11 cellular contexts compared by ENCODE assay signal in genomic region chr21:45309541-45310381, GRCh38. TPM values are rescaled to one million over a fixed set of nuclear protein-coding genes. Genes with fewer than 3 reads are reported as not detected.
A peak's percentile ranks its signal among the peaks of the same experiment; 100 is the strongest.
DNase-seq lines count a peak whose midpoint lies in the region; ATAC-seq and TF ChIP-seq lines count a peak whose summit lies in the region.
"Had no signal": no experiment of that assay in that cellular context is flagged by ENCODE, and none has a peak within 500 bp of the region (broad histone marks: within the 10 kb centered on the region; RNA-seq: fewer than 3 reads in every experiment).

No MANE protein-coding gene starts in this region.

- intact Hi-C loops in heart right ventricle (cut with DNase I) (loop anchor here in 4 of 10 donors (5.0 to 10.0 kb wide), 4 partner anchors 38 to 128 kb away; no protein-coding TSS in a partner anchor), ovary (cut with DNase I) (loop anchor here in 2 of 4 donors (5.0 kb wide), 3 partner anchors 38 to 123 kb away; no protein-coding TSS in a partner anchor)
- intact Hi-C loops in activated T-helper 2 cell treated with anti-CD3 and anti-CD28 coated beads, Interferon-gamma antibody, Interleukin-2, Interleukin-4, amounts not matched to agents 10 μg/mL and 5 μg/mL and 100 μg/mL, durations not matched to agents 14 hours and 24 hours and 36 hours (cut with micrococcal nuclease), result loop anchor here (10.0 kb wide), 1 partner anchor 65 kb away; no protein-coding TSS in a partner anchor
- intact Hi-C loops in activated CD4-positive, alpha-beta T cell treated with anti-CD3 and anti-CD28 coated beads for 36 hours (cut with DNase I, micrococcal nuclease), result no loop called here

- H3K4me1 Mint-ChIP-seq in activated naive CD4-positive, alpha-beta T cell treated with anti-CD3 and anti-CD28 coated beads, Interleukin-2, amount 50 U/mL, for 24 hours, result peaks cover 38% of the 10 kb centered on the region
- peaks cover 2% of the 10 kb centered on the region for H3K4me1 Mint-ChIP-seq in activated T-helper 2 cell treated with anti-CD3 and anti-CD28 coated beads, Interferon-gamma antibody, Interleukin-2, Interleukin-4, amounts not matched to agents 10 μg/mL and 5 μg/mL and 100 μg/mL, durations not matched to agents 14 hours and 24 hours and 36 hours (ENCODE audit: low read depth)
- H3K4me1 Mint-ChIP-seq in activated CD4-positive, alpha-beta T cell treated with anti-CD3 and anti-CD28 coated beads for 36 hours, result peaks cover 12% of the 10 kb centered on the region

- CTCF ChIA-PET in activated CD4-positive, alpha-beta T cell treated with anti-CD3 and anti-CD28 coated beads for 36 hours (lab: Charles Lee), result interaction anchor here (0.6 to 1.5 kb wide), 12 partner anchors 10 to 173 kb away, joined by 3 to 6 read pairs (median 3); no protein-coding TSS in a partner anchor

- no peaks in the 10 kb centered on the region for H3K27me3 Mint-ChIP-seq in activated naive CD4-positive, alpha-beta T cell treated with anti-CD3 and anti-CD28 coated beads, Interleukin-2, amount 50 U/mL, for 24 hours
- peaks cover 10% of the 10 kb centered on the region for H3K27me3 Mint-ChIP-seq in activated T-helper 2 cell treated with anti-CD3 and anti-CD28 coated beads, Interferon-gamma antibody, Interleukin-2, Interleukin-4, amounts not matched to agents 10 μg/mL and 5 μg/mL and 100 μg/mL, durations not matched to agents 14 hours and 24 hours and 36 hours (ENCODE audit: low read depth)
- H3K27me3 Mint-ChIP-seq in activated CD4-positive, alpha-beta T cell treated with anti-CD3 and anti-CD28 coated beads for 36 hours, result peaks cover 2% of the 10 kb centered on the region
- H3K27me3 Mint-ChIP-seq: activated CD8-positive, alpha-beta T cell treated with anti-CD3 and anti-CD28 coated beads for 36 hours had no signal

- H3K27me3 ChIP-seq in heart right ventricle (no peaks in the 10 kb centered on the region), ovary (no peaks in the 10 kb centered on the region)

- DNase-seq in activated naive CD4-positive, alpha-beta T cell treated with anti-CD3 and anti-CD28 coated beads, Interleukin-2, amount 50 U/mL, for 16 hours, result no peak
- DNase-seq in heart right ventricle (peak in 1 of 2 donors; percentile 35), ovary (peak; percentile 45 to 73 (median 59)), T-helper 9 cell (no peak)
- no peak for DNase-seq in activated CD8-positive, alpha-beta memory T cell treated with anti-CD3 and anti-CD28 coated beads, Interleukin-2, amount 50 U/mL, for 48 hours
- DNase-seq in activated T-helper 2 cell treated with anti-CD3 and anti-CD28 coated beads, Interferon-gamma antibody, Interleukin-2, Interleukin-4, amounts not matched to agents 10 μg/mL and 5 μg/mL and 100 μg/mL, durations not matched to agents 14 hours and 24 hours and 36 hours (ENCODE audit: low spot score), result no peak
- no peak for DNase-seq in activated CD4-positive, alpha-beta T cell treated with anti-CD3 and anti-CD28 coated beads for 36 hours
- DNase-seq: NCI-H526 treated with DMSO at 0.1 percent for 48 hours had no signal

- H3K27ac ChIP-seq in heart right ventricle, result peak overlapping the region; percentile 31 to 89 (median 64)
- peak overlapping the region; percentile 7 to 84 for H3K27ac ChIP-seq in ovary
- H3K27ac ChIP-seq: 22Rv1 had no signal

- TF ChIP-seq CTCF in heart right ventricle (IDR thresholded peaks at IDR 0.05) (no peak), ovary (IDR thresholded peaks at IDR 0.05) (no peak)

- TF ChIP-seq EP300 in ovary (IDR thresholded peaks at IDR 0.05), result no peak

- peaks cover 0 to 6% (median 0%) of the 10 kb centered on the region in 11 donors for H3K9me3 ChIP-seq in heart right ventricle
- H3K9me3 ChIP-seq in ovary, result no peaks in the 10 kb centered on the region

- peak overlapping the region; percentile 41 for H3K27ac Mint-ChIP-seq in activated naive CD4-positive, alpha-beta T cell treated with anti-CD3 and anti-CD28 coated beads, Interleukin-2, amount 50 U/mL, for 24 hours
- H3K27ac Mint-ChIP-seq in activated T-helper 2 cell treated with anti-CD3 and anti-CD28 coated beads, Interferon-gamma antibody, Interleukin-2, Interleukin-4, amounts not matched to agents 10 μg/mL and 5 μg/mL and 100 μg/mL, durations not matched to agents 14 hours and 24 hours and 36 hours, result no peak overlapping the region
- no peak overlapping the region for H3K27ac Mint-ChIP-seq in activated CD4-positive, alpha-beta T cell treated with anti-CD3 and anti-CD28 coated beads for 36 hours
- H3K27ac Mint-ChIP-seq: activated CD8-positive, alpha-beta T cell treated with anti-CD3 and anti-CD28 coated beads for 36 hours had no signal

- WGBS in heart right ventricle, 2 donors, result 67 to 71% methylated on average over 20 of the region's 20 CpGs
- WGBS in ovary, 3 donors, result 37 to 47% (median 40%) methylated on average over 20 of the region's 20 CpGs

- no peak for TF ChIP-seq POLR2A in ovary (IDR thresholded peaks at IDR 0.05)

- H3K4me3 ChIP-seq in heart right ventricle, result no peak overlapping the region
- H3K4me3 ChIP-seq in ovary, result no peak overlapping the region

- H3K36me3 ChIP-seq in heart right ventricle, result no peaks in the 10 kb centered on the region
- no peaks in the 10 kb centered on the region for H3K36me3 ChIP-seq in ovary

- POLR2A ChIA-PET in activated CD4-positive, alpha-beta T cell treated with anti-CD3 and anti-CD28 coated beads for 36 hours (lab: Charles Lee), result no interaction called here

- no peak overlapping the region for H3K4me3 Mint-ChIP-seq in activated naive CD4-positive, alpha-beta T cell treated with anti-CD3 and anti-CD28 coated beads, Interleukin-2, amount 50 U/mL, for 24 hours
- no peak overlapping the region for H3K4me3 Mint-ChIP-seq in activated T-helper 2 cell treated with anti-CD3 and anti-CD28 coated beads, Interferon-gamma antibody, Interleukin-2, Interleukin-4, amounts not matched to agents 10 μg/mL and 5 μg/mL and 100 μg/mL, durations not matched to agents 14 hours and 24 hours and 36 hours (ENCODE audit: low read depth)
- no peak overlapping the region for H3K4me3 Mint-ChIP-seq in activated CD4-positive, alpha-beta T cell treated with anti-CD3 and anti-CD28 coated beads for 36 hours
- H3K4me3 Mint-ChIP-seq: activated CD8-positive, alpha-beta T cell treated with anti-CD3 and anti-CD28 coated beads for 36 hours had no signal

- H3K36me3 Mint-ChIP-seq in activated naive CD4-positive, alpha-beta T cell treated with anti-CD3 and anti-CD28 coated beads, Interleukin-2, amount 50 U/mL, for 24 hours, result peaks cover 2% of the 10 kb centered on the region
- H3K36me3 Mint-ChIP-seq in activated T-helper 2 cell treated with anti-CD3 and anti-CD28 coated beads, Interferon-gamma antibody, Interleukin-2, Interleukin-4, amounts not matched to agents 10 μg/mL and 5 μg/mL and 100 μg/mL, durations not matched to agents 14 hours and 24 hours and 36 hours (ENCODE audit: low read depth), result no peaks in the 10 kb centered on the region
- H3K36me3 Mint-ChIP-seq in activated CD4-positive, alpha-beta T cell treated with anti-CD3 and anti-CD28 coated beads for 36 hours (ENCODE audit: low read depth), result no peaks in the 10 kb centered on the region

- peaks cover 14 to 45% (median 35%) of the 10 kb centered on the region in 9 donors for H3K4me1 ChIP-seq in heart right ventricle
- peaks cover 39% of the 10 kb centered on the region for H3K4me1 ChIP-seq in ovary (ENCODE audit: insufficient read depth)

- ATAC-seq in heart right ventricle, result peak in 2 of 8 donors; percentile 5 to 14
- ATAC-seq in activated CD4-positive, alpha-beta T cell treated with anti-CD3 and anti-CD28 coated beads for 36 hours, result no peak

- no peaks in the 10 kb centered on the region for H3K9me3 Mint-ChIP-seq in activated naive CD4-positive, alpha-beta T cell treated with anti-CD3 and anti-CD28 coated beads, Interleukin-2, amount 50 U/mL, for 24 hours
- no peaks in the 10 kb centered on the region for H3K9me3 Mint-ChIP-seq in activated T-helper 2 cell treated with anti-CD3 and anti-CD28 coated beads, Interferon-gamma antibody, Interleukin-2, Interleukin-4, amounts not matched to agents 10 μg/mL and 5 μg/mL and 100 μg/mL, durations not matched to agents 14 hours and 24 hours and 36 hours
- H3K9me3 Mint-ChIP-seq in activated CD4-positive, alpha-beta T cell treated with anti-CD3 and anti-CD28 coated beads for 36 hours (ENCODE audit: low read depth), result no peaks in the 10 kb centered on the region
- H3K9me3 Mint-ChIP-seq: activated CD8-positive, alpha-beta T cell treated with anti-CD3 and anti-CD28 coated beads for 36 hours had no signal

RNA-seq across cellular contexts. Expression of gene POFUT2, which starts 22.1 kb away (rescaled TPM):
- total RNA-seq in heart right ventricle (10 to 100 TPM; 12.7 to 20.4 (median 16.3) TPM), ovary (10 to 100 TPM; 26.2 to 48.2 (median 40.1) TPM)
- polyA plus RNA-seq in heart right ventricle (10 to 100 TPM; 18.9 to 20.6 TPM), ovary (10 to 100 TPM; 25.7 to 52.9 TPM)
- total RNA-seq in activated T-helper 2 cell treated with anti-CD3 and anti-CD28 coated beads, Interferon-gamma antibody, Interleukin-2, Interleukin-4, amounts not matched to agents 10 μg/mL and 5 μg/mL and 100 μg/mL, durations not matched to agents 14 hours and 24 hours and 36 hours, result 14.1 and 16.1 TPM in 2 replicates
- total RNA-seq in activated CD4-positive, alpha-beta T cell treated with anti-CD3 and anti-CD28 coated beads for 36 hours, result 10 to 100 TPM; 14.7 to 14.9 TPM

Comparison
In these comparisons a context has a peak if more than half of its experiments do, and no peak if none do; other contexts are left out.
1. DNase-seq: peak in ovary (5 of 5); none in activated naive CD4-positive, alpha-beta T cell treated with anti-CD3 and anti-CD28 coated beads, Interleukin-2, amount 50 U/mL, for 16 hours (single experiment), activated CD8-positive, alpha-beta memory T cell treated with anti-CD3 and anti-CD28 coated beads, Interleukin-2, amount 50 U/mL, for 48 hours (single experiment), activated T-helper 2 cell treated with anti-CD3 and anti-CD28 coated beads, Interferon-gamma antibody, Interleukin-2, Interleukin-4, amounts not matched to agents 10 μg/mL and 5 μg/mL and 100 μg/mL, durations not matched to agents 14 hours and 24 hours and 36 hours (single experiment), T-helper 9 cell (single experiment) and activated CD4-positive, alpha-beta T cell treated with anti-CD3 and anti-CD28 coated beads for 36 hours (single experiment).